30 cellular contexts compared by ENCODE assay signal in the genomic region with DNA sequence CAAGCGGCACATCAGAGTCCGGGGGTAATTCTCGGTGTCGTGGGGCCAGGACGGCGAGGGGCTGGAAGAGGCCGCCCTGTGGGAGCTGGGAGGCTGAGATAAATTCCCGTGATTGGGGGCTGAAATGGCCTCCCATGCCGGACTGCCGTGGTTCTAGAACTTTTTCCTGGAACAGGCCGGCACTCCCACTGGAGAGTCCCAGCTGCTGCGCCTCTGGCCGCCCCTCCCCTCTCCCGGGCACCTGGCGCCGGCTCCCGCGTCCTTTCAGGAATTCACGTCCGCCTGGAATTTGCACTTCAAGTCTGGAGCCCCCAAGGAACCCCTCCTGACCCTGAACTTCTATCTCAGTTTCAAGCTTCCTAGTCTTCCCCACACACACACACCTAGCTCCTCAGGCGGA. TPM values are rescaled to one million over a fixed set of nuclear protein-coding genes. Genes with fewer than 3 reads are reported as not detected.
DNase-seq lines count a peak whose midpoint lies in the region; ATAC-seq and TF ChIP-seq lines count a peak whose summit lies in the region.
"Had no signal": no experiment of that assay in that cellular context is flagged by ENCODE, and none has a peak within 500 bp of the region (broad histone marks: within the 10 kb centered on the region; RNA-seq: fewer than 3 reads in every experiment).

No MANE protein-coding gene starts in this region.

- no peak overlapping the region for H3K27ac ChIP-seq in left ventricle myocardium inferior (replicated peaks)
- no peak overlapping the region for H3K27ac ChIP-seq in esophagus squamous epithelium
- H3K27ac ChIP-seq: KMS-11, PC-9, SJCRH30, upper lobe of left lung, WERI-Rb-1 had no signal

- peaks cover 43% of the 10 kb centered on the region for H3K27me3 Mint-ChIP-seq in progenitor cell of endocrine pancreas

- TF ChIP-seq CTCF in left ventricle myocardium inferior (IDR thresholded peaks at IDR 0.05; ENCODE audit: borderline replicate concordance) (no peak), progenitor cell of endocrine pancreas (IDR thresholded peaks at IDR 0.05; ENCODE audit: unreplicated experiment) (no peak), esophagus squamous epithelium (IDR thresholded peaks at IDR 0.05) (no peak)

- no peaks in the 10 kb centered on the region for H3K9me3 ChIP-seq in left ventricle myocardium inferior (replicated peaks)
- H3K9me3 ChIP-seq in esophagus squamous epithelium = no peaks in the 10 kb centered on the region
- H3K9me3 ChIP-seq: Caco-2, HAP-1, SJCRH30, upper lobe of left lung had no signal

- H3K4me1 Mint-ChIP-seq in progenitor cell of endocrine pancreas (ENCODE audit: low read depth) = peaks cover 49% of the 10 kb centered on the region
- H3K4me1 Mint-ChIP-seq: B cell had no signal

- WGBS in esophagus squamous epithelium, 2 donors = 52 to 55% methylated on average over 15 to 18 of the region's 21 CpGs

- peaks cover 18% of the 10 kb centered on the region for H3K27me3 ChIP-seq in left ventricle myocardium inferior (ENCODE audit: low read depth)
- peaks cover 0 to 60% (median 1%) of the 10 kb centered on the region in 4 donors for H3K27me3 ChIP-seq in esophagus squamous epithelium
- H3K27me3 ChIP-seq: SJCRH30 had no signal

- DNase-seq in left ventricle myocardium inferior = no peak
- DNase-seq in Right ventricle myocardium superior = no peak
- DNase-seq in iPS-NIHi7 (ENCODE audit: extremely low spot score) = peak; percentile 69
- DNase-seq in progenitor cell of endocrine pancreas (ENCODE audit: low spot score, unreplicated experiment) = peak; percentile 28
- no peak for DNase-seq in esophagus squamous epithelium (lab: John Stamatoyannopoulos, UW)
- no peak for DNase-seq in T-helper 1 cell
- DNase-seq: activated CD4-positive, alpha-beta T cell treated with anti-CD3 and anti-CD28 coated beads, Interleukin-2, amount 50 U/mL, for 4 hours; activated gamma-delta T cell treated with Interleukin-2 at 50 U/mL for 16 hours; activated T-cell treated with anti-CD3 and anti-CD28 coated beads for 4 hours; amniotic stem cell; Caco-2; caudate nucleus; kidney glomerular epithelial cell; NCI-H187; NCI-H345; PC-9; SJCRH30; stimulated activated naive CD8-positive, alpha-beta T cell treated with anti-CD3 and anti-CD28 coated beads, Interleukin-15, Interleukin-2, amounts not matched to agents 100 U/mL and 50 U/mL, for 24 hours; T-helper 2 cell; WERI-Rb-1 had no signal

- H3K4me1 ChIP-seq in left ventricle myocardium inferior = peaks cover 30% of the 10 kb centered on the region
- H3K4me1 ChIP-seq in esophagus squamous epithelium = peaks cover 0 to 15% (median 0%) of the 10 kb centered on the region in 3 donors
- H3K4me1 ChIP-seq: SJCRH30 had no signal

- no peaks in the 10 kb centered on the region for H3K36me3 Mint-ChIP-seq in progenitor cell of endocrine pancreas (ENCODE audit: insufficient read depth)

- no peaks in the 10 kb centered on the region for H3K9me3 Mint-ChIP-seq in progenitor cell of endocrine pancreas (ENCODE audit: low read depth)

- intact Hi-C loops in left ventricle myocardium inferior (cut with micrococcal nuclease) = no loop called here
- intact Hi-C loops in Right ventricle myocardium superior (cut with DNase I) = no loop called here
- intact Hi-C loops in esophagus squamous epithelium (cut with DNase I) = no loop called here

- no peak for TF ChIP-seq POLR2A in esophagus squamous epithelium (IDR thresholded peaks at IDR 0.05)

- H3K36me3 ChIP-seq in left ventricle myocardium inferior (no peaks in the 10 kb centered on the region), esophagus squamous epithelium (no peaks in the 10 kb centered on the region)
- H3K36me3 ChIP-seq: HAP-1, SJCRH30, upper lobe of left lung, WERI-Rb-1 had no signal

- H3K27ac Mint-ChIP-seq in progenitor cell of endocrine pancreas = peak overlapping the region; percentile 69
- H3K27ac Mint-ChIP-seq: B cell had no signal

- ATAC-seq in Right ventricle myocardium superior (ENCODE audit: poor library complexity) (no peak), HG02759 (IDR thresholded peaks at IDR 0.05; ENCODE audit: unreplicated experiment) (no peak), HG03097 (IDR thresholded peaks at IDR 0.05; ENCODE audit: low FRiP score, unreplicated experiment) (no peak)
- ATAC-seq: esophagus mucosa; stimulated activated naive CD8-positive, alpha-beta T cell treated with anti-CD3 and anti-CD28 coated beads, Interleukin-15, Interleukin-2, amounts not matched to agents 100 U/mL and 50 U/mL, for 24 hours had no signal

- peak overlapping the region; percentile 59 for H3K4me3 Mint-ChIP-seq in progenitor cell of endocrine pancreas (ENCODE audit: low read depth)
- H3K4me3 Mint-ChIP-seq: B cell had no signal

- peak overlapping the region; percentile 21 for H3K4me3 ChIP-seq in left ventricle myocardium inferior
- H3K4me3 ChIP-seq in esophagus squamous epithelium = no peak overlapping the region
- H3K4me3 ChIP-seq: HAP-1, PC-9, SJCRH30 had no signal

RNA-seq across cellular contexts. Expression of gene LRRC2, which starts 10.8 kb away (rescaled TPM):
- total RNA-seq in left ventricle myocardium inferior (114 TPM), Right ventricle myocardium superior (122 TPM), progenitor cell of endocrine pancreas (not detected in 2 replicates), esophagus squamous epithelium (1 to 10 TPM in 2 of 4 donors, under 1 TPM in 1, not detected in 1; 0.26 to 2.7 (median 1.1) TPM)
- total RNA-seq: A172, B cell, SJCRH30 had no signal

RNA-seq across cellular contexts. Expression of gene FAM240A, which starts 35.4 kb away (rescaled TPM):
- not detected for total RNA-seq in left ventricle myocardium inferior
- not detected for total RNA-seq in Right ventricle myocardium superior
- total RNA-seq in progenitor cell of endocrine pancreas = not detected in 2 replicates
- total RNA-seq in esophagus squamous epithelium = under 1 TPM in 1 of 4 donors, not detected in 3; 0.50 TPM
- total RNA-seq: A172, B cell, Caco-2, esophagus mucosa, mononuclear cell, PC-9, renal cortical epithelial cell, SJCRH30, upper lobe of left lung had no signal

Comparison
In these comparisons a context has a peak if more than half of its experiments do, and no peak if none do; other contexts are left out.
1. DNase-seq: peak in iPS-NIHi7 (single experiment) and progenitor cell of endocrine pancreas (single experiment); none in left ventricle myocardium inferior (single experiment), Right ventricle myocardium superior (single experiment), esophagus squamous epithelium (single experiment) and T-helper 1 cell (0 of 5).
2. RNA of gene LRRC2, which starts 10.8 kb away (total RNA-seq): 122 TPM in Right ventricle myocardium superior (single experiment) and 114 TPM in left ventricle myocardium inferior (single experiment); 0.26 to 2.7 TPM in esophagus squamous epithelium and not detected in progenitor cell of endocrine pancreas; every median in the first group is over 10 times any median in the second.